In the genomic region with DNA sequence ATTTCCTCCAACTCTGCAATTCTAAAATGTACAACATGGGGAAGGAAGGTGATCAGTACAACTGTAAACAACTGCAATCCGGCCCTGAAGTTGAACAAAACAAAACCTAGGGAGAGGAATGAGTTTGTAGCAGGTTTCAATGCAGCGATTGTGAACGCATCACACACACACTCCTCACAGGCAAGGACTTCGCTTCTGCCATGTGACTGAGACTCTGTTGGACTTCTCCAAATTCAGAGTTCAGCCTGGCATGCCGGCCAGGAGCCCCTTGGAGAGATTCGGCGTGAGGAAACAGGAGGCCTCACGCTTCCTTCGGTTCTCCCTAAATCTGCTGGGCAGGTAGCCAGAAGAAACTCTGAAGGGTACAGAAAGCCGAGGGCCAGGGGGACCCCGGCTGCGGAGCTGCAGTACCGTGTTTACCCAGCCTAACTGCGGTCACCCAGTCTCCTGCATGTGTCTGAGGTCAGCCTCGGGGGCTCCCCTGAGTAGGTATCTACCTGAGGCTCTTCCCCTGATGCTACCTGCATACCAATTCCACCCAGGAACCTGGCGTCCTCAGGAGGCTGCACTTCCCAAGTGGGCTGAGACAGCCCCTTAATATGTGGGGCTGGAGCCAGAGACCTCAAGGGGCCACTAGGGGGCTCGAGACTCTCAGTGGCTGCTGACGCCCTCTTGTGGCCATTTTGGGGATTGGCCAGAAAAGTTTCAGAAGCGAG, we compare ENCODE assay signal across 8 cellular contexts. TPM values are rescaled to one million over a fixed set of nuclear protein-coding genes. Genes with fewer than 3 reads are reported as not detected.
A peak's percentile ranks its signal among the peaks of the same experiment; 100 is the strongest.
DNase-seq lines count a peak whose midpoint lies in the region; ATAC-seq and TF ChIP-seq lines count a peak whose summit lies in the region.

No MANE protein-coding gene starts in this region.

- peak overlapping the region; percentile 35 for H3K4me3 ChIP-seq in CD4-positive, CD25-positive, alpha-beta regulatory T cell (ENCODE audit: low read depth, low read length)
- H3K4me3 ChIP-seq in heart right ventricle, result peak overlapping the region in 6 of 10 donors; percentile 8 to 42 (median 24)

- H3K4me3 Mint-ChIP-seq in CD4-positive, CD25-positive, alpha-beta regulatory T cell, result peak overlapping the region; percentile 45 to 62 (median 50)
- H3K4me3 Mint-ChIP-seq in activated naive CD8-positive, alpha-beta T cell treated with anti-CD3 and anti-CD28 coated beads, Interleukin-2, amount 50 U/mL, for 24 hours, result peak overlapping the region; percentile 45

- H3K36me3 ChIP-seq in CD4-positive, CD25-positive, alpha-beta regulatory T cell (ENCODE audit: control insufficient read depth, insufficient read depth, low read length), result no peaks in the 10 kb centered on the region
- no peaks in the 10 kb centered on the region for H3K36me3 ChIP-seq in heart right ventricle

- DNase-seq in CD4-positive, CD25-positive, alpha-beta regulatory T cell, result peak; percentile 81 to 91 (median 87)
- DNase-seq in NCI-H128 (lab: John Stamatoyannopoulos, UW; ENCODE audit: unreplicated experiment) (peak; percentile 95), SW480 (ENCODE audit: low spot score) (peak; percentile 63), heart right ventricle (peak; percentile 73 to 88), putamen (ENCODE audit: low spot score) (peak; percentile 87), ureter (ENCODE audit: low spot score) (peak; percentile 90)
- DNase-seq in activated naive CD8-positive, alpha-beta T cell treated with anti-CD3 and anti-CD28 coated beads, Interleukin-2, amount 50 U/mL, for 24 hours, result peak; percentile 89

- peak overlapping the region; percentile 47 to 76 (median 62) for H3K27ac Mint-ChIP-seq in CD4-positive, CD25-positive, alpha-beta regulatory T cell
- H3K27ac Mint-ChIP-seq in activated naive CD8-positive, alpha-beta T cell treated with anti-CD3 and anti-CD28 coated beads, Interleukin-2, amount 50 U/mL, for 24 hours, result peak overlapping the region; percentile 62

- no peaks in the 10 kb centered on the region for H3K9me3 ChIP-seq in CD4-positive, CD25-positive, alpha-beta regulatory T cell (ENCODE audit: control insufficient read depth in 2 of 2, low read length in 2 of 2)
- no peaks in the 10 kb centered on the region for H3K9me3 ChIP-seq in heart right ventricle

- no peaks in the 10 kb centered on the region for H3K27me3 ChIP-seq in CD4-positive, CD25-positive, alpha-beta regulatory T cell (ENCODE audit: control insufficient read depth, insufficient read depth, low read length)
- H3K27me3 ChIP-seq in heart right ventricle, result no peaks in the 10 kb centered on the region

- H3K4me1 ChIP-seq in CD4-positive, CD25-positive, alpha-beta regulatory T cell (ENCODE audit: control insufficient read depth, insufficient read depth, low read length, poor library complexity, severe bottlenecking), result peaks cover 35% of the 10 kb centered on the region
- H3K4me1 ChIP-seq in heart right ventricle, result peaks cover 3 to 52% (median 14%) of the 10 kb centered on the region in 9 donors

- H3K27me3 Mint-ChIP-seq in CD4-positive, CD25-positive, alpha-beta regulatory T cell, result peaks cover 11% of the 10 kb centered on the region
- no peaks in the 10 kb centered on the region for H3K27me3 Mint-ChIP-seq in activated naive CD8-positive, alpha-beta T cell treated with anti-CD3 and anti-CD28 coated beads, Interleukin-2, amount 50 U/mL, for 24 hours

- peaks cover 17 to 44% (median 27%) of the 10 kb centered on the region in 4 donors for H3K4me1 Mint-ChIP-seq in CD4-positive, CD25-positive, alpha-beta regulatory T cell
- peaks cover 43% of the 10 kb centered on the region for H3K4me1 Mint-ChIP-seq in activated naive CD8-positive, alpha-beta T cell treated with anti-CD3 and anti-CD28 coated beads, Interleukin-2, amount 50 U/mL, for 24 hours

- H3K9me3 Mint-ChIP-seq in CD4-positive, CD25-positive, alpha-beta regulatory T cell, result no peaks in the 10 kb centered on the region
- H3K9me3 Mint-ChIP-seq in activated naive CD8-positive, alpha-beta T cell treated with anti-CD3 and anti-CD28 coated beads, Interleukin-2, amount 50 U/mL, for 24 hours, result no peaks in the 10 kb centered on the region

- 32 to 37% methylated on average over 19 of the region's 19 CpGs for WGBS in heart right ventricle, 2 donors

- peak; percentile 99 to 100 (median 100) for TF ChIP-seq CTCF in heart right ventricle (IDR thresholded peaks at IDR 0.05)

- no peaks in the 10 kb centered on the region for H3K36me3 Mint-ChIP-seq in CD4-positive, CD25-positive, alpha-beta regulatory T cell
- no peaks in the 10 kb centered on the region for H3K36me3 Mint-ChIP-seq in activated naive CD8-positive, alpha-beta T cell treated with anti-CD3 and anti-CD28 coated beads, Interleukin-2, amount 50 U/mL, for 24 hours (ENCODE audit: low read depth)

- no peak overlapping the region for H3K27ac ChIP-seq in CD4-positive, CD25-positive, alpha-beta regulatory T cell (ENCODE audit: insufficient read depth, low read length, poor library complexity, severe bottlenecking)
- peak overlapping the region in 5 of 10 donors; percentile 18 to 91 (median 51) for H3K27ac ChIP-seq in heart right ventricle

- intact Hi-C loops in heart right ventricle (cut with DNase I), result loop anchor here in 4 of 10 donors (2.0 to 10.0 kb wide), 5 partner anchors 18 to 354 kb away; a partner anchor contains a TSS

- peak; percentile 60 to 63 for ATAC-seq in CD4-positive, CD25-positive, alpha-beta regulatory T cell (ENCODE audit: low read depth in 2 of 2)
- peak; percentile 52 for ATAC-seq in GM21723 (IDR thresholded peaks at IDR 0.05; ENCODE audit: unreplicated experiment)
- ATAC-seq in activated naive CD8-positive, alpha-beta T cell treated with anti-CD3 and anti-CD28 coated beads, Interleukin-2, amount 50 U/mL, for 24 hours, result peak; percentile 61
- peak; percentile 23 to 68 (median 50) for ATAC-seq in heart right ventricle

RNA-seq across cellular contexts. Expression of a gene that starts 2.9 kb away (rescaled TPM):
- total RNA-seq in CD4-positive, CD25-positive, alpha-beta regulatory T cell, result not detected
- not detected for polyA plus RNA-seq in CD4-positive, CD25-positive, alpha-beta regulatory T cell
- under 1 TPM in 4 of 10 donors, not detected in 6; 0.15 to 0.36 (median 0.20) TPM for total RNA-seq in heart right ventricle
- polyA plus RNA-seq in heart right ventricle, result under 1 TPM; 0.06 to 0.15 TPM
- 39.7 TPM for total RNA-seq in ureter

RNA-seq across cellular contexts. Expression of a gene that starts 4.5 kb away (rescaled TPM):
- total RNA-seq in CD4-positive, CD25-positive, alpha-beta regulatory T cell, result 99.1 TPM
- 100 to 1,000 TPM; 179 to 201 (median 189) TPM for polyA plus RNA-seq in CD4-positive, CD25-positive, alpha-beta regulatory T cell
- total RNA-seq in heart right ventricle, result 10 to 100 TPM; 56.5 to 99.4 (median 73.5) TPM
- 100 to 1,000 TPM in 1 of 2 donors, 10 to 100 TPM in 1; 79.2 to 104 TPM for polyA plus RNA-seq in heart right ventricle
- 138 TPM for total RNA-seq in ureter

RNA-seq across cellular contexts. Expression of a gene that starts 27.5 kb away (rescaled TPM):
- 12.9 TPM for total RNA-seq in CD4-positive, CD25-positive, alpha-beta regulatory T cell
- 1 to 10 TPM; 3.0 to 8.9 (median 5.1) TPM for polyA plus RNA-seq in CD4-positive, CD25-positive, alpha-beta regulatory T cell
- 10 to 100 TPM; 40.7 to 70.6 (median 55.7) TPM for total RNA-seq in heart right ventricle
- 10 to 100 TPM in 1 of 2 donors, 1 to 10 TPM in 1; 9.8 to 18.7 TPM for polyA plus RNA-seq in heart right ventricle
- 34.0 TPM for total RNA-seq in ureter

RNA-seq across cellular contexts. Expression of a gene that starts 29.1 kb away (rescaled TPM):
- 18.0 TPM for total RNA-seq in CD4-positive, CD25-positive, alpha-beta regulatory T cell
- polyA plus RNA-seq in CD4-positive, CD25-positive, alpha-beta regulatory T cell, result 10 to 100 TPM; 46.5 to 56.3 (median 52.3) TPM
- 10 to 100 TPM; 37.5 to 50.1 (median 46.0) TPM for total RNA-seq in heart right ventricle
- 10 to 100 TPM; 11.5 to 24.4 TPM for polyA plus RNA-seq in heart right ventricle
- total RNA-seq in ureter, result 26.7 TPM

RNA-seq across cellular contexts. Expression of a gene that starts 53.0 kb away (rescaled TPM):
- 48.7 TPM for total RNA-seq in CD4-positive, CD25-positive, alpha-beta regulatory T cell
- 10 to 100 TPM in 3 of 4 donors, 1 to 10 TPM in 1; 9.4 to 13.6 (median 12.3) TPM for polyA plus RNA-seq in CD4-positive, CD25-positive, alpha-beta regulatory T cell
- 10 to 100 TPM; 14.5 to 23.8 (median 17.6) TPM for total RNA-seq in heart right ventricle
- polyA plus RNA-seq in heart right ventricle, result 10 to 100 TPM in 1 of 2 donors, 1 to 10 TPM in 1; 9.1 to 20.9 TPM
- 56.9 TPM for total RNA-seq in ureter

Comparison
In these comparisons a context has a peak if more than half of its experiments do, and no peak if none do; other contexts are left out.
1. RNA of a gene that starts 2.9 kb away (total RNA-seq): 39.7 TPM in ureter (single experiment); 0.15 to 0.36 TPM in heart right ventricle and not detected in CD4-positive, CD25-positive, alpha-beta regulatory T cell (single experiment); every median in the first group is over 10 times any median in the second.
2. Peak in every context shown above with its lines, with median percentiles within 50 percentile points of each other: ATAC-seq and DNase-seq.